Comparison of ENCODE assay signal across 15 cellular contexts in genomic region chr1:232557096-232557495, GRCh38.
DNase-seq lines count a peak whose midpoint lies in the region; ATAC-seq, FAIRE-seq and TF ChIP-seq lines count a peak whose summit lies in the region.
"Had no signal": no experiment of that assay in that cellular context is flagged by ENCODE, and none has a peak within 500 bp of the region (broad histone marks: within the 10 kb centered on the region; RNA-seq: fewer than 3 reads in every experiment).

No MANE protein-coding gene starts in this region.

- H3K4me1 ChIP-seq in A549 (peaks cover 31% of the 10 kb centered on the region), astrocyte (ENCODE audit: insufficient read depth, low read length) (peaks cover 34% of the 10 kb centered on the region), heart left ventricle (peaks cover 3 to 95% (median 64%) of the 10 kb centered on the region in 12 donors), upper lobe of right lung (peaks cover 30% of the 10 kb centered on the region)

- H3K36me3 Mint-ChIP-seq in astrocyte (ENCODE audit: low read depth, unreplicated experiment) (no peaks in the 10 kb centered on the region), mesothelial cell of epicardium (no peaks in the 10 kb centered on the region)
- H3K36me3 Mint-ChIP-seq in effector memory CD8-positive, alpha-beta T cell (ENCODE audit: insufficient read depth) = peaks cover 3% of the 10 kb centered on the region

- H3K27me3 ChIP-seq in astrocyte (ENCODE audit: insufficient read depth, low read length) (no peaks in the 10 kb centered on the region), heart left ventricle (no peaks in the 10 kb centered on the region), upper lobe of right lung (no peaks in the 10 kb centered on the region)

- POLR2A ChIA-PET in A549 (lab: Yijun Ruan, JAX) = no interaction called here

- no peak for TF ChIP-seq RAD21 in A549 (conservative IDR thresholded peaks at IDR 0.05 in 1 of 2, IDR thresholded peaks at IDR 0.05 in 1 of 2)

- no peak overlapping the region; a peak in 1 of 6 replicates for H3K27ac ChIP-seq in A549
- H3K27ac ChIP-seq in astrocyte (ENCODE audit: low read depth, low read length) = no peak overlapping the region
- peak overlapping the region in 8 of 12 donors; percentile 4 to 80 (median 46) for H3K27ac ChIP-seq in heart left ventricle
- no peak overlapping the region for H3K27ac ChIP-seq in upper lobe of right lung
- H3K27ac ChIP-seq: RWPE1 had no signal

- WGBS in A549 (ENCODE audit: missing lambda C conversion rate) = 93% methylated on average over 7 of the region's 7 CpGs
- 52 to 73% (median 56%) methylated on average over 7 of the region's 7 CpGs for WGBS in heart left ventricle, 4 donors

- H3K36me3 ChIP-seq in astrocyte (ENCODE audit: insufficient read depth, low read length) = no peaks in the 10 kb centered on the region
- no peaks in the 10 kb centered on the region for H3K36me3 ChIP-seq in heart left ventricle
- no peaks in the 10 kb centered on the region for H3K36me3 ChIP-seq in upper lobe of right lung

- H3K9ac ChIP-seq in astrocyte (ENCODE audit: low read length) = no peak overlapping the region

- TF ChIP-seq CTCF in A549 (IDR thresholded peaks at IDR 0.05) = no peak
- TF ChIP-seq CTCF in astrocyte (IDR thresholded peaks at IDR 0.05; ENCODE audit: insufficient read depth, low read depth, low read length) = no peak
- no peak for TF ChIP-seq CTCF in heart left ventricle (IDR thresholded peaks at IDR 0.05)
- TF ChIP-seq CTCF in mesothelial cell of epicardium (IDR thresholded peaks at IDR 0.05; ENCODE audit: unreplicated experiment) = no peak
- no peak for TF ChIP-seq CTCF in upper lobe of right lung (IDR thresholded peaks at IDR 0.05)

- H3K4me3 Mint-ChIP-seq in astrocyte (ENCODE audit: unreplicated experiment) = no peak overlapping the region
- H3K4me3 Mint-ChIP-seq in mesothelial cell of epicardium = no peak overlapping the region
- no peak overlapping the region for H3K4me3 Mint-ChIP-seq in effector memory CD8-positive, alpha-beta T cell

- H3K9me3 Mint-ChIP-seq in astrocyte (ENCODE audit: unreplicated experiment) = no peaks in the 10 kb centered on the region
- no peaks in the 10 kb centered on the region for H3K9me3 Mint-ChIP-seq in mesothelial cell of epicardium
- no peaks in the 10 kb centered on the region for H3K9me3 Mint-ChIP-seq in effector memory CD8-positive, alpha-beta T cell

- CTCF ChIA-PET in A549 (lab: Yijun Ruan, JAX) = interaction anchor here (1.0 to 1.3 kb wide), 2 partner anchors 11 to 70 kb away, joined by 3 to 5 read pairs; no protein-coding TSS in a partner anchor

- DNase-seq in A549 (ENCODE audit: low read depth in 1 of 2, low spot score in 1 of 2) (no peak), astrocyte (ENCODE audit: low read depth) (no peak), heart left ventricle (no peak), mesothelial cell of epicardium (ENCODE audit: low spot score in 2 of 2, unreplicated experiment in 2 of 2) (no peak), GF-D8 (lab: John Stamatoyannopoulos, UW) (no peak), HPDE6-E6E7 (ENCODE audit: extremely low spot score) (no peak), upper lobe of right lung (no peak)
- no peak for DNase-seq in effector memory CD8-positive, alpha-beta T cell
- DNase-seq: H7; KBM-7; NCI-H226; NCI-H526; NK-92 treated with Interleukin-12 subunit alpha and Interleukin-12 subunit beta, amount 100 ng/mL, for 24 hours; OCI-M1 had no signal

- TF ChIP-seq POLR2A in A549 (IDR thresholded peaks at IDR 0.05; ENCODE audit: low read length) = no peak
- TF ChIP-seq POLR2A in heart left ventricle (IDR thresholded peaks at IDR 0.05) = no peak

- ATAC-seq in A549 (no peak; a peak in 1 of 6 replicates), heart left ventricle (no peak), upper lobe of right lung (no peak)
- no peak for ATAC-seq in effector memory CD8-positive, alpha-beta T cell (replicated peaks)

- H2AFZ ChIP-seq in astrocyte (ENCODE audit: low read depth, low read length) = no peak overlapping the region

- peak overlapping the region; percentile 36 for H3K27ac Mint-ChIP-seq in astrocyte (ENCODE audit: unreplicated experiment)
- peak overlapping the region; percentile 87 for H3K27ac Mint-ChIP-seq in mesothelial cell of epicardium
- peak overlapping the region in 1 of 2 donors; percentile 11 for H3K27ac Mint-ChIP-seq in effector memory CD8-positive, alpha-beta T cell

- H3K9me3 ChIP-seq in A549 (no peaks in the 10 kb centered on the region), astrocyte (ENCODE audit: insufficient read depth, low read depth, low read length) (no peaks in the 10 kb centered on the region), heart left ventricle (no peaks in the 10 kb centered on the region), upper lobe of right lung (no peaks in the 10 kb centered on the region)

- peak overlapping the region; percentile 43; the same call in 1 of the 3 replicates for H3K4me2 ChIP-seq in A549
- H3K4me2 ChIP-seq in astrocyte (ENCODE audit: low read length) = no peak overlapping the region

- H3K79me2 ChIP-seq in astrocyte (ENCODE audit: insufficient read depth, low read length) = no peaks in the 10 kb centered on the region

- intact Hi-C loops in heart left ventricle (cut with DNase I) = loop anchor here in 8 of 10 donors (5.0 to 10.0 kb wide), 6 partner anchors 65 to 702 kb away; no protein-coding TSS in a partner anchor
- intact Hi-C loops in upper lobe of right lung (cut with DNase I) = no loop called here

- FAIRE-seq in A549 (lab: Jason Lieb, UNC) = no peak
- FAIRE-seq in astrocyte (lab: Jason Lieb, UNC) = no peak

- TF ChIP-seq EP300 in A549 (IDR thresholded peaks at IDR 0.05) = no peak

- H3K4me3 ChIP-seq in A549 (no peak overlapping the region), astrocyte (ENCODE audit: insufficient read depth, low read depth, low read length) (no peak overlapping the region), heart left ventricle (no peak overlapping the region), upper lobe of right lung (no peak overlapping the region)

- H3K4me1 Mint-ChIP-seq in astrocyte (ENCODE audit: low read depth, unreplicated experiment) = peaks cover 47% of the 10 kb centered on the region
- H3K4me1 Mint-ChIP-seq in mesothelial cell of epicardium = peaks cover 92% of the 10 kb centered on the region
- H3K4me1 Mint-ChIP-seq in effector memory CD8-positive, alpha-beta T cell (ENCODE audit: low read depth in 2 of 2) = peaks cover 16 to 18% of the 10 kb centered on the region in 2 donors

- H3K27me3 Mint-ChIP-seq in astrocyte (ENCODE audit: low read depth, unreplicated experiment) (no peaks in the 10 kb centered on the region), mesothelial cell of epicardium (ENCODE audit: low read depth) (no peaks in the 10 kb centered on the region)
- no peaks in the 10 kb centered on the region for H3K27me3 Mint-ChIP-seq in effector memory CD8-positive, alpha-beta T cell

- no peaks in the 10 kb centered on the region for H4K20me1 ChIP-seq in astrocyte (ENCODE audit: insufficient read depth, low read length)

TF ChIP-seq in A549, 52 proteins besides CTCF, POLR2A, EP300 and RAD21:
- no peak for TF ChIP-seq RNF2 (IDR thresholded peaks at IDR 0.05; ENCODE audit: borderline replicate concordance, low read depth)
- TF ChIP-seq BHLHE40 (IDR thresholded peaks at IDR 0.05; ENCODE audit: low read depth, low read length) = no peak
- no peak for TF ChIP-seq SMC3 (IDR thresholded peaks at IDR 0.05)
- TF ChIP-seq FOXS1 (CRISPR knock-in tag; IDR thresholded peaks at IDR 0.05) = no peak
- no peak for TF ChIP-seq NR3C1 (IDR thresholded peaks at IDR 0.05)

Comparison
In these comparisons a context has a peak if more than half of its experiments do, and no peak if none do; other contexts are left out.
1. H3K27ac ChIP-seq: peak in heart left ventricle (8 of 12); none in A549 (0 of 2), astrocyte (single experiment) and upper lobe of right lung (single experiment).